8 cellular contexts compared by ENCODE assay signal in the genomic region with DNA sequence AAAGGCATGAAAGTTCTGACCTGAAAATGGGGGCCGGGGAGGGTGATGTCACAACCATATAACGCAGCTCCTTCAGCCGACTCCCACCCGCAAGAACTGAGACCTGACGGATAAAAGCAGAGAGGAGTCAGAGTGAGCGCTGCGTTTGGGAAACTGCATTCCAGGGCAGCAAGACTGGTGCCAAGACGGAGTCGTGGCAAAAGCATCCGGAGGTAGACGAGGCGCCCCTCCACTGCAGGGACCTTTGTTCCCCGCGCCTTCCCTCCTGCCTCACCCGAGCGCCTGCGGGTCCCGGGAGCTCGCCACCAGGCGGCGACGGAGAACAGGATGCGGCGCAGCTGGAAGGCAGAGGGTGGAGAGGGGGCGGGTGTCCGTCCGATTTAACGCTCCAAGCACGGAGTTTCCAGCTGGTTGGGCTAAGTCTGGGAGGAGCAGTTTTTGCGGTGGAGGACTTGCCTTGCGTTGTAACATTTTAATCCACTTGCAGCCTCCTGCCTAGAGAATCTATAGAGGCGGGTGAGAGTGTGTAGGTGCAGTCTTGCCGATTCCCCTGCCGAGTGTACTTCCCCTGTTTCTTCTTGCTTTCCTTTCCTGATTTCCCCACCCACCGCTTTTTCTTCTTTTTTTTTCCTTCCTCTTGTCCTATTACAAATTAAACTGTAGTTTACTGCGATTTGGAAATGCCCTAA. TPM values are rescaled to one million over a fixed set of nuclear protein-coding genes. Genes with fewer than 3 reads are reported as not detected.
A peak's percentile ranks its signal among the peaks of the same experiment; 100 is the strongest.
DNase-seq lines count a peak whose midpoint lies in the region; ATAC-seq lines count a peak whose summit lies in the region.

No MANE protein-coding gene starts in this region.

- DNase-seq in NCI-H524 treated with DMSO at 0.1 percent for 48 hours (lab: John Stamatoyannopoulos, UW) (peak; percentile 64), memory B cell (ENCODE audit: low spot score in 2 of 2) (peak in 1 of 2 donors; percentile 11)
- peak; percentile 80 for DNase-seq in activated CD4-positive, alpha-beta memory T cell treated with anti-CD3 and anti-CD28 coated beads for 36 hours
- DNase-seq in effector memory CD8-positive, alpha-beta T cell = peak; percentile 24 to 56 (median 45)
- peak in 2 of 3 experiments; percentile 48 to 50 for DNase-seq in stimulated activated CD4-positive, alpha-beta T cell treated with anti-CD3 and anti-CD28 coated beads, TNF-alpha, amount 100 ng/mL, for 4 hours (ENCODE audit: low read depth in 3 of 3)

- intact Hi-C loops in activated CD4-positive, alpha-beta memory T cell treated with anti-CD3 and anti-CD28 coated beads for 36 hours (cut with micrococcal nuclease) = loop anchor here (5.0 to 10.0 kb wide), 4 partner anchors 196 to 1198 kb away; partner anchors contain the start of gene SLC2A13

- no peaks in the 10 kb centered on the region for H3K9me3 Mint-ChIP-seq in activated CD4-positive, alpha-beta memory T cell treated with anti-CD3 and anti-CD28 coated beads for 36 hours
- H3K9me3 Mint-ChIP-seq in effector memory CD8-positive, alpha-beta T cell = no peaks in the 10 kb centered on the region
- H3K9me3 Mint-ChIP-seq in memory B cell = peaks cover 5% of the 10 kb centered on the region

- peak overlapping the region; percentile 82 for H3K4me3 Mint-ChIP-seq in activated CD4-positive, alpha-beta memory T cell treated with anti-CD3 and anti-CD28 coated beads for 36 hours
- peak overlapping the region; percentile 89 to 92 for H3K4me3 Mint-ChIP-seq in effector memory CD8-positive, alpha-beta T cell
- peak overlapping the region; percentile 79 for H3K4me3 Mint-ChIP-seq in memory B cell

- H3K27me3 Mint-ChIP-seq in activated CD4-positive, alpha-beta memory T cell treated with anti-CD3 and anti-CD28 coated beads for 36 hours = peaks cover 20% of the 10 kb centered on the region
- H3K27me3 Mint-ChIP-seq in effector memory CD8-positive, alpha-beta T cell = peaks cover 0 to 23% of the 10 kb centered on the region in 2 donors
- H3K27me3 Mint-ChIP-seq in memory B cell = peaks cover 16% of the 10 kb centered on the region

- H3K4me3 ChIP-seq in ACC112 (ENCODE audit: low read depth, low read length) = peak overlapping the region; percentile 91

- peak overlapping the region; percentile 89 for H3K27ac Mint-ChIP-seq in activated CD4-positive, alpha-beta memory T cell treated with anti-CD3 and anti-CD28 coated beads for 36 hours
- peak overlapping the region; percentile 69 to 82 for H3K27ac Mint-ChIP-seq in effector memory CD8-positive, alpha-beta T cell
- no peak overlapping the region for H3K27ac Mint-ChIP-seq in memory B cell

- CTCF ChIA-PET in activated CD4-positive, alpha-beta memory T cell treated with anti-CD3 and anti-CD28 coated beads for 36 hours (lab: Charles Lee) = interaction anchor here (0.6 to 3.2 kb wide), 15 partner anchors 8 to 1221 kb away, joined by 3 to 16 read pairs (median 3); no protein-coding TSS in a partner anchor

- H3K4me1 Mint-ChIP-seq in activated CD4-positive, alpha-beta memory T cell treated with anti-CD3 and anti-CD28 coated beads for 36 hours (ENCODE audit: low read depth) = peaks cover 18% of the 10 kb centered on the region
- peaks cover 8 to 28% of the 10 kb centered on the region in 2 donors for H3K4me1 Mint-ChIP-seq in effector memory CD8-positive, alpha-beta T cell (ENCODE audit: low read depth in 2 of 2)
- peaks cover 4% of the 10 kb centered on the region for H3K4me1 Mint-ChIP-seq in memory B cell

- ATAC-seq in GM18519 (IDR thresholded peaks at IDR 0.05; ENCODE audit: low FRiP score, unreplicated experiment) = peak; percentile 70
- ATAC-seq in HG02981 (IDR thresholded peaks at IDR 0.05; ENCODE audit: unreplicated experiment) = peak; percentile 55
- ATAC-seq in effector memory CD8-positive, alpha-beta T cell (replicated peaks) = peak; percentile 71
- peak; percentile 59 for ATAC-seq in memory B cell (ENCODE audit: low read depth)

- peaks cover 3% of the 10 kb centered on the region for H3K36me3 Mint-ChIP-seq in activated CD4-positive, alpha-beta memory T cell treated with anti-CD3 and anti-CD28 coated beads for 36 hours
- H3K36me3 Mint-ChIP-seq in effector memory CD8-positive, alpha-beta T cell (ENCODE audit: insufficient read depth) = peaks cover 5% of the 10 kb centered on the region
- peaks cover 4% of the 10 kb centered on the region for H3K36me3 Mint-ChIP-seq in memory B cell

- H3K27ac ChIP-seq in ACC112 (ENCODE audit: low read depth, low read length) = no peak overlapping the region

- peaks cover 2% of the 10 kb centered on the region for H3K79me2 ChIP-seq in ACC112 (ENCODE audit: control insufficient read depth, insufficient read depth, low read length, unreplicated experiment)

- POLR2A ChIA-PET in activated CD4-positive, alpha-beta memory T cell treated with anti-CD3 and anti-CD28 coated beads for 36 hours (lab: Charles Lee) = interaction anchor here (1.2 kb wide), 1 partner anchor 713 kb away, joined by 4 read pairs; the partner anchor contains the start of gene ABCD2

- peaks cover 4% of the 10 kb centered on the region; the same call in 1 of the 2 replicates for H3K27me3 ChIP-seq in ACC112 (ENCODE audit: insufficient read depth, low read length)

- H3K4me1 ChIP-seq in ACC112 (ENCODE audit: control insufficient read depth, insufficient read depth, low read length, unreplicated experiment) = no peaks in the 10 kb centered on the region

- H2AFZ ChIP-seq in ACC112 (ENCODE audit: low read length, unreplicated experiment) = peak overlapping the region; percentile 93

- no peaks in the 10 kb centered on the region for H3K36me3 ChIP-seq in ACC112 (ENCODE audit: insufficient read depth, low read length)

RNA-seq across cellular contexts. Expression of gene CPNE8, which starts 1.2 kb away (rescaled TPM):
- total RNA-seq in activated CD4-positive, alpha-beta memory T cell treated with anti-CD3 and anti-CD28 coated beads for 36 hours = 1 to 10 TPM; 4.4 to 4.6 TPM
